Comparison of ENCODE assay signal across 19 cellular contexts in genomic region chr6:170053966-170054661, GRCh38.
DNase-seq lines count a peak whose midpoint lies in the region; ATAC-seq and TF ChIP-seq lines count a peak whose summit lies in the region.
"Had no signal": no experiment of that assay in that cellular context is flagged by ENCODE, and none has a peak within 500 bp of the region (broad histone marks: within the 10 kb centered on the region; RNA-seq: fewer than 3 reads in every experiment).

No MANE protein-coding gene starts in this region.

- TF ChIP-seq CTCF in glutamatergic neuron (IDR thresholded peaks at IDR 0.05; ENCODE audit: partially characterized antibody, unreplicated experiment) (no peak), osteoblast (IDR thresholded peaks at IDR 0.05; ENCODE audit: extremely low read depth, low read depth, low read length) (no peak), upper lobe of right lung (IDR thresholded peaks at IDR 0.05) (no peak)

- no peak overlapping the region for H3K4me3 ChIP-seq in right cardiac atrium (ENCODE audit: low read length)
- no peak overlapping the region for H3K4me3 ChIP-seq in osteoblast (ENCODE audit: insufficient read depth, low read length)
- no peak overlapping the region for H3K4me3 ChIP-seq in upper lobe of right lung
- H3K4me3 ChIP-seq: A549 had no signal

- H3K36me3 ChIP-seq in osteoblast (ENCODE audit: insufficient read depth, low read length) = no peaks in the 10 kb centered on the region
- H3K36me3 ChIP-seq in upper lobe of right lung = no peaks in the 10 kb centered on the region

- no peaks in the 10 kb centered on the region for H4K20me1 ChIP-seq in osteoblast (ENCODE audit: insufficient read depth, low read length)

- H3K4me2 ChIP-seq in osteoblast (ENCODE audit: insufficient read depth, low read length) = no peak overlapping the region
- H3K4me2 ChIP-seq: A549, KMS-11 had no signal

- H3K9me3 ChIP-seq in right cardiac atrium (ENCODE audit: control insufficient read depth, low read length) = no peaks in the 10 kb centered on the region
- H3K9me3 ChIP-seq in osteoblast (ENCODE audit: low read depth, low read length) = no peaks in the 10 kb centered on the region
- no peaks in the 10 kb centered on the region for H3K9me3 ChIP-seq in upper lobe of right lung
- H3K9me3 ChIP-seq: A549, Caco-2 had no signal

- no peak overlapping the region for H3K4me3 Mint-ChIP-seq in glutamatergic neuron (ENCODE audit: unreplicated experiment)

- ATAC-seq in Right ventricle myocardium superior (ENCODE audit: poor library complexity) (no peak), right cardiac atrium (no peak), upper lobe of right lung (no peak), GM19452 (IDR thresholded peaks at IDR 0.05; ENCODE audit: unreplicated experiment) (no peak)
- ATAC-seq: A549, HepG2, PC-3 had no signal

- H3K4me1 ChIP-seq in right cardiac atrium (ENCODE audit: control insufficient read depth, insufficient read depth, low read length) (no peaks in the 10 kb centered on the region), osteoblast (ENCODE audit: insufficient read depth, low read length) (no peaks in the 10 kb centered on the region), upper lobe of right lung (peaks cover 9% of the 10 kb centered on the region)
- H3K4me1 ChIP-seq: A549 had no signal

- peaks cover 3% of the 10 kb centered on the region for H3K27me3 Mint-ChIP-seq in glutamatergic neuron (ENCODE audit: unreplicated experiment)

- H3K27me3 ChIP-seq in right cardiac atrium (ENCODE audit: control insufficient read depth, insufficient read depth) (no peaks in the 10 kb centered on the region), osteoblast (ENCODE audit: insufficient read depth, low read length) (no peaks in the 10 kb centered on the region), upper lobe of right lung (no peaks in the 10 kb centered on the region)

- H3K9me3 Mint-ChIP-seq in glutamatergic neuron (ENCODE audit: unreplicated experiment) = peaks cover 3% of the 10 kb centered on the region

- H3K27ac Mint-ChIP-seq in glutamatergic neuron (ENCODE audit: unreplicated experiment) = no peak overlapping the region

- H3K79me2 ChIP-seq in osteoblast (ENCODE audit: insufficient read depth, low read length) = no peaks in the 10 kb centered on the region

- DNase-seq in Right ventricle myocardium superior (peak; percentile 19), right cardiac atrium (no peak), glutamatergic neuron (peak; percentile 4), osteoblast (ENCODE audit: insufficient read length, low spot score, missing footprints) (peak; percentile 79), upper lobe of right lung (peak; percentile 40), iPS-NIHi7 (ENCODE audit: extremely low spot score) (no peak), NCI-H748 (lab: John Stamatoyannopoulos, UW; ENCODE audit: unreplicated experiment) (no peak)
- DNase-seq: HCEC 1CT, NCI-H1092 treated with DMSO at 0.1 percent for 48 hours, NCI-H1694 treated with DMSO at 0.1 percent for 48 hours, NCI-H446, NCI-H748 treated with DMSO at 0.1 percent for 48 hours, PC-3 had no signal

- intact Hi-C loops in Right ventricle myocardium superior (cut with DNase I) = no loop called here
- intact Hi-C loops in right cardiac atrium (cut with DNase I) = no loop called here
- intact Hi-C loops in upper lobe of right lung (cut with DNase I) = no loop called here

- H3K4me1 Mint-ChIP-seq in glutamatergic neuron (ENCODE audit: low read depth, unreplicated experiment) = peaks cover 3% of the 10 kb centered on the region

- peaks cover 15% of the 10 kb centered on the region for H3K36me3 Mint-ChIP-seq in glutamatergic neuron (ENCODE audit: unreplicated experiment)

- no peak overlapping the region for H2AFZ ChIP-seq in osteoblast (ENCODE audit: low read length)

- H3K27ac ChIP-seq in right cardiac atrium (ENCODE audit: low read length) = no peak overlapping the region
- H3K27ac ChIP-seq in osteoblast (ENCODE audit: low read depth, low read length) = no peak overlapping the region
- H3K27ac ChIP-seq in upper lobe of right lung = no peak overlapping the region
- H3K27ac ChIP-seq: A549, C4-2B, KMS-11 had no signal

- WGBS in right cardiac atrium = 91% methylated on average over 18 of the region's 18 CpGs

Comparison
In these comparisons a context has a peak if more than half of its experiments do, and no peak if none do; other contexts are left out.
1. DNase-seq: peak in Right ventricle myocardium superior (single experiment), glutamatergic neuron (single experiment), osteoblast (single experiment) and upper lobe of right lung (single experiment); none in right cardiac atrium (0 of 3), iPS-NIHi7 (single experiment) and NCI-H748 (single experiment).